Comparison of ENCODE assay signal across 1 cellular context in genomic region chr7:87908814-87909213, GRCh38.
A peak's percentile ranks its signal among the peaks of the same experiment; 100 is the strongest.
TF ChIP-seq lines count a peak whose summit lies in the region.

No MANE protein-coding gene starts in this region.

TF ChIP-seq in K562, 482 proteins besides CTCF, POLR2A, EP300 and RAD21:
- TF ChIP-seq E2F8 (IDR thresholded peaks at IDR 0.05; ENCODE audit: low read depth, partially characterized antibody) (peak; percentile 30), SUPT5H (IDR thresholded peaks at IDR 0.05) (peak; percentile 75), POLR2B (IDR thresholded peaks at IDR 0.05; ENCODE audit: low read depth, partially characterized antibody) (peak; percentile 61), POLR2AphosphoS5 (IDR thresholded peaks at IDR 0.05; ENCODE audit: control insufficient read depth, insufficient read depth, low read depth, low read length) (peak; percentile 62; the same call in 1 of the 2 replicates), ZBTB33 (CRISPR knock-in tag; IDR thresholded peaks at IDR 0.05) (peak; percentile 51; the same call in 1 of the 2 replicates), THRB (CRISPR knock-in tag; conservative IDR thresholded peaks at IDR 0.05) (0 out of 2 replicates have a peak, but pooled peaks have one; percentile 25)
TF ChIP-seq in K562: peak in this region for 6; not testable (repeated sequence) for 476.
